Comparison of ENCODE assay signal across 17 cellular contexts in genomic region chr1:232992227-232992626, GRCh38.
"Had no signal": no experiment of that assay in that cellular context is flagged by ENCODE, and none has a peak within 500 bp of the region (broad histone marks: within the 10 kb centered on the region; RNA-seq: fewer than 3 reads in every experiment).

No MANE protein-coding gene starts in this region.

- H3K4me3 Mint-ChIP-seq: naive B cell; nephron; stimulated activated naive CD8-positive, alpha-beta T cell treated with anti-CD3 and anti-CD28 coated beads, Interleukin-15, Interleukin-2, amounts not matched to agents 100 ng/mL and 50 ng/mL, for 24 hours had no signal

- H3K4me1 Mint-ChIP-seq: naive B cell had no signal

- H3K27me3 Mint-ChIP-seq: naive B cell; stimulated activated naive CD8-positive, alpha-beta T cell treated with anti-CD3 and anti-CD28 coated beads, Interleukin-15, Interleukin-2, amounts not matched to agents 100 ng/mL and 50 ng/mL, for 24 hours had no signal

- ATAC-seq: esophagus mucosa, left lung, sciatic nerve had no signal

- DNase-seq: cortex of kidney; effector CD8-positive, alpha-beta T cell; islet precursor cell; left lung; mesenchymal stem cell; midbrain; naive B cell; spleen; stimulated activated CD4-positive, alpha-beta T cell treated with anti-CD3 and anti-CD28 coated beads, Interleukin-15, amount 100 ng/mL, for 24 hours; stimulated activated CD4-positive, alpha-beta T cell treated with anti-CD3 and anti-CD28 coated beads, Interleukin-1b, Interleukin-23, amount 100 ng/mL, for 48 hours; tibial artery; upper lobe of left lung; uterus had no signal

- H3K27ac Mint-ChIP-seq: naive B cell; nephron; stimulated activated naive CD8-positive, alpha-beta T cell treated with anti-CD3 and anti-CD28 coated beads, Interleukin-15, Interleukin-2, amounts not matched to agents 100 ng/mL and 50 ng/mL, for 24 hours had no signal
